In the genomic region with DNA sequence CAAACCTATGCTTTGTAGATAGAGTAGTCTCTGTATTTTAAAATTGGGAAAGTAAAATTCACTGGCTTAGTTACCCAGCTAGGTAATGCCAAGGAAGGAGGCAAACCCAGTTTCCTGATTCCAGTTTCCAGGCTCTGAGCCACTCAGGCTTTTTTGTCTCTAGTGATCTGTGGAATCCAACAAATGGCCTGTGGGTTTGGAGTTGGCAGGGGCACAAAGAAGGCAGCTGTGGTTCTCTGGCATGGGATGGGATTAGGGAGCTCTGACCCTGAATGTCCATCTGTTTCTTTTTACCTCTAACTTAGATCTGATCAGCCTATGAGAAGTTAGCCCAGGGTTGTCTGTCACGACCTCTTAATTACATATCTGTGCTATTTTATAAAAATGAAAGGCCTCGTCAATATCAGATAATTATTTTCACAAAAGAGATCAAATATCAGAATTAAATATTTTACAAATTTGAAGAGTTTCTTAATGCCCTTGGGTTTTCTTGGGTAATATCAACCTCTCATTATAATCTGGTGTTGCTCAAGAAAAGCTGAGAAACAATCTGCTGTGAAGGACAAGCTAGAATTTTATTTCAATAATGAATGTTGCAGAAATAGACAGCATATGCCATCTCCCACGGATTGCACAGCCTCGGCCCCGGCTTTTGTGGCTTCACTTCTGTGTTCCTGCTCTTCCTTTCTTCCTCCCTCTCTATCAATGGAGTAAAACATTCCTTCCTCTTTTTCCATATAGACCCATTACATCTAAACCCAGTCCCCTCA, we compare ENCODE assay signal across 17 cellular contexts.
A peak's percentile ranks its signal among the peaks of the same experiment; 100 is the strongest.
DNase-seq lines count a peak whose midpoint lies in the region; ATAC-seq and TF ChIP-seq lines count a peak whose summit lies in the region.
"Had no signal": no experiment of that assay in that cellular context is flagged by ENCODE, and none has a peak within 500 bp of the region (broad histone marks: within the 10 kb centered on the region; RNA-seq: fewer than 3 reads in every experiment).

No MANE protein-coding gene starts in this region.

- TF ChIP-seq CTCF in NB4 (IDR thresholded peaks at IDR 0.05; ENCODE audit: low read depth, low read length) = no peak

- TF ChIP-seq POLR2A in NB4 (IDR thresholded peaks at IDR 0.05; ENCODE audit: extremely low read depth, insufficient read length) = no peak

- DNase-seq in G401 (ENCODE audit: low spot score) (peak; percentile 58), NB4 (ENCODE audit: low read depth) (peak; percentile 39), dedifferentiated amniotic fluid mesenchymal stem cell (ENCODE audit: extremely low spot score) (peak; percentile 30), pons (ENCODE audit: low spot score) (peak; percentile 29), GF-D8 (lab: John Stamatoyannopoulos, UW) (no peak), CD1c-positive myeloid dendritic cell (ENCODE audit: extremely low spot score) (no peak)
- DNase-seq: activated CD4-positive, alpha-beta memory T cell treated with anti-CD3 and anti-CD28 coated beads for 36 hours; body of pancreas; DND-41; effector memory CD8-positive, alpha-beta T cell; GOT3; MM.1S; NCI-H1694; transverse colon had no signal

- ATAC-seq in HG03521 (IDR thresholded peaks at IDR 0.05; ENCODE audit: unreplicated experiment) (no peak), GM18907 (IDR thresholded peaks at IDR 0.05; ENCODE audit: unreplicated experiment) (no peak)
- ATAC-seq: body of pancreas; effector memory CD8-positive, alpha-beta T cell had no signal

- H3K4me3 ChIP-seq in NB4 (ENCODE audit: low read depth, low read length) = no peak overlapping the region
- H3K4me3 ChIP-seq: body of pancreas, esophagus muscularis mucosa, transverse colon had no signal

- in situ Hi-C loops in G401 (cut with HindIII; ENCODE audit: low sequenced_read_pairs) = no loop called here

Comparison
In these comparisons a context has a peak if more than half of its experiments do, and no peak if none do; other contexts are left out.
1. DNase-seq: peak in G401 (single experiment), NB4 (single experiment), dedifferentiated amniotic fluid mesenchymal stem cell (single experiment) and pons (single experiment); none in GF-D8 (single experiment) and CD1c-positive myeloid dendritic cell (single experiment).